23 cellular contexts compared by ENCODE assay signal in genomic region chr10:110474017-110474416, GRCh38.
"Had no signal": no experiment of that assay in that cellular context is flagged by ENCODE, and none has a peak within 500 bp of the region (broad histone marks: within the 10 kb centered on the region; RNA-seq: fewer than 3 reads in every experiment).

No MANE protein-coding gene starts in this region.

- H3K4me3 Mint-ChIP-seq: activated B cell treated with CpG ODN at 0.5 μM for 24 hours; activated CD4-positive, alpha-beta memory T cell treated with anti-CD3 and anti-CD28 coated beads for 36 hours; activated CD4-positive, alpha-beta T cell treated with anti-CD3 and anti-CD28 coated beads, Interleukin-2, amount 10 ng/mL, durations not matched to agents 7 days and 5 days; activated naive CD4-positive, alpha-beta T cell treated with anti-CD3 and anti-CD28 coated beads for 36 hours; activated naive CD8-positive, alpha-beta T cell; activated T-cell treated with anti-CD3 and anti-CD28 coated beads, Interleukin-2, amount 50 U/mL, for 4 hours; activated T-helper 17 cell treated with anti-CD3 and anti-CD28 coated beads, Interleukin-2, amount 50 U/mL, for 72 hours; T-helper 17 cell had no signal

- H3K9me3 ChIP-seq: MG63 had no signal

- H3K27me3 Mint-ChIP-seq: activated B cell treated with CpG ODN at 0.5 μM for 24 hours; activated CD4-positive, alpha-beta memory T cell treated with anti-CD3 and anti-CD28 coated beads for 36 hours; activated naive CD8-positive, alpha-beta T cell; activated T-helper 17 cell treated with anti-CD3 and anti-CD28 coated beads, Interleukin-2, amount 50 U/mL, for 72 hours; T-helper 17 cell had no signal

- DNase-seq: activated B cell treated with CpG ODN at 0.5 μM for 24 hours; activated CD4-positive, alpha-beta memory T cell treated with anti-CD3 and anti-CD28 coated beads for 36 hours; activated CD4-positive, alpha-beta T cell treated with anti-CD3 and anti-CD28 coated beads, Interleukin-2, amount 10 ng/mL, durations not matched to agents 7 days and 5 days; activated gamma-delta T cell; activated naive CD4-positive, alpha-beta T cell treated with anti-CD3 and anti-CD28 coated beads for 36 hours; activated T-cell treated with anti-CD3 and anti-CD28 coated beads, Interleukin-2, amount 50 U/mL, for 4 hours; amygdala; brain microvascular endothelial cell; MG63; MV-4-11; NCI-H1092 treated with DMSO at 0.1 percent for 48 hours; NCI-H1436; NCI-H187; NCI-H2081; NCI-H446; NCI-H524; PC-3; SIG-M5; T-helper 17 cell; T-helper 9 cell had no signal

- H3K4me1 Mint-ChIP-seq: activated B cell treated with CpG ODN at 0.5 μM for 24 hours; activated CD4-positive, alpha-beta T cell treated with anti-CD3 and anti-CD28 coated beads, Interleukin-2, amount 10 ng/mL, durations not matched to agents 7 days and 5 days; activated T-helper 17 cell treated with anti-CD3 and anti-CD28 coated beads, Interleukin-2, amount 50 U/mL, for 72 hours had no signal

- H3K4me3 ChIP-seq: cardiac muscle cell, MG63 had no signal

- ATAC-seq: activated T-cell treated with anti-CD3 and anti-CD28 coated beads, Interleukin-2, amount 50 U/mL, for 4 hours; activated T-helper 17 cell treated with anti-CD3 and anti-CD28 coated beads, Interleukin-2, amount 50 U/mL, for 72 hours; PC-3; T-helper 17 cell had no signal

- H3K9me3 Mint-ChIP-seq: activated B cell treated with CpG ODN at 0.5 μM for 24 hours; activated T-cell treated with anti-CD3 and anti-CD28 coated beads, Interleukin-2, amount 50 U/mL, for 4 hours had no signal

- H3K27ac ChIP-seq: brain microvascular endothelial cell, cardiac muscle cell had no signal

- H3K27me3 ChIP-seq: brain microvascular endothelial cell, cardiac muscle cell, MG63 had no signal

- H3K27ac Mint-ChIP-seq: activated B cell treated with CpG ODN at 0.5 μM for 24 hours; activated CD4-positive, alpha-beta memory T cell treated with anti-CD3 and anti-CD28 coated beads for 36 hours; activated CD4-positive, alpha-beta T cell treated with anti-CD3 and anti-CD28 coated beads, Interleukin-2, amount 10 ng/mL, durations not matched to agents 7 days and 5 days; activated naive CD4-positive, alpha-beta T cell treated with anti-CD3 and anti-CD28 coated beads for 36 hours; activated naive CD8-positive, alpha-beta T cell; activated T-helper 17 cell treated with anti-CD3 and anti-CD28 coated beads, Interleukin-2, amount 50 U/mL, for 72 hours; T-helper 17 cell had no signal

- H3K36me3 ChIP-seq: brain microvascular endothelial cell, cardiac muscle cell, MG63 had no signal
